In genomic region chr6:99980741-99981140, GRCh38 we compare ENCODE assay signal across 3 cellular contexts. TPM values are rescaled to one million over a fixed set of nuclear protein-coding genes. Genes with fewer than 3 reads are reported as not detected.
"Had no signal": no experiment of that assay in that cellular context is flagged by ENCODE, and none has a peak within 500 bp of the region (broad histone marks: within the 10 kb centered on the region; RNA-seq: fewer than 3 reads in every experiment).

No MANE protein-coding gene starts in this region.

- H3K4me3 ChIP-seq: GM12878 had no signal

- DNase-seq: GDM1, GF-D8 had no signal

RNA-seq across cellular contexts. Expression of gene MCHR2, which starts 13.3 kb away (rescaled TPM):
- polyA plus RNA-seq: GM12878 had no signal
